2 cellular contexts compared by ENCODE assay signal in genomic region chr15:49473031-49473430, GRCh38.
TF ChIP-seq lines count a peak whose summit lies in the region.

No MANE protein-coding gene starts in this region.

TF ChIP-seq in IMR-90, 13 proteins besides CTCF, POLR2A, EP300 and RAD21 (continued from another document):
- TF ChIP-seq USF2 (IDR thresholded peaks at IDR 0.05; ENCODE audit: low read depth, low read length), result no peak
- TF ChIP-seq BHLHE40 (IDR thresholded peaks at IDR 0.05; ENCODE audit: low read depth, low read length), result no peak
- no peak for TF ChIP-seq MAFK (IDR thresholded peaks at IDR 0.05; ENCODE audit: low read depth, low read length)
- TF ChIP-seq FOS (IDR thresholded peaks at IDR 0.05; ENCODE audit: low read depth, low read length), result no peak
TF ChIP-seq in IMR-90: peak in this region for 0.

TF ChIP-seq in SK-N-SH treated with all-trans-retinoic acid at 6 μM for 48 hours, 23 proteins besides CTCF, POLR2A, EP300 and RAD21 (continued from another document):
- TF ChIP-seq ARNTL (CRISPR knock-in tag; IDR thresholded peaks at IDR 0.05; ENCODE audit: borderline replicate concordance, low read depth), result no peak
TF ChIP-seq in SK-N-SH treated with all-trans-retinoic acid at 6 μM for 48 hours: peak in this region for 0.
